8 cellular contexts compared by ENCODE assay signal in genomic region chr10:113520606-113521481, GRCh38. TPM values are rescaled to one million over a fixed set of nuclear protein-coding genes. Genes with fewer than 3 reads are reported as not detected.
DNase-seq lines count a peak whose midpoint lies in the region; ATAC-seq, FAIRE-seq and TF ChIP-seq lines count a peak whose summit lies in the region.

No MANE protein-coding gene starts in this region.

- DNase-seq in Ammon's horn (ENCODE audit: low spot score) (peak; percentile 81), GM12892 (ENCODE audit: insufficient read length) (peak; percentile 33), NCI-H69 (lab: John Stamatoyannopoulos, UW) (peak; percentile 24), amniotic epithelial cell (ENCODE audit: low read depth) (peak; percentile 53), left ventricle myocardium superior (peak; percentile 46), retinal pigment epithelial cell (ENCODE audit: low read depth) (peak; percentile 37), activated gamma-delta T cell (lab: John Stamatoyannopoulos, UW) (no peak)

- H3K4me3 ChIP-seq in retinal pigment epithelial cell (ENCODE audit: low read length): no peak overlapping the region

- ATAC-seq in HG03139 (IDR thresholded peaks at IDR 0.05; ENCODE audit: unreplicated experiment) (peak; percentile 57), left ventricle myocardium superior (peak; percentile 89)

- TF ChIP-seq CTCF in retinal pigment epithelial cell (conservative IDR thresholded peaks at IDR 0.05; ENCODE audit: low read depth, low read length): peak; percentile 100

- peak; percentile 67 for FAIRE-seq in GM12892 (lab: Jason Lieb, UNC)

- TF ChIP-seq POLR2A in GM12892 (IDR thresholded peaks at IDR 0.05; ENCODE audit: low read depth, low read length): no peak

- intact Hi-C loops in left ventricle myocardium superior (cut with micrococcal nuclease): no loop called here

RNA-seq across cellular contexts. Expression of gene HABP2, which starts 32.0 kb away (rescaled TPM):
- not detected for polyA plus RNA-seq in GM12892 (2012; ENCODE audit: missing spikeins)
- not detected for total RNA-seq in left ventricle myocardium superior
